ENCODE assay signal across 25 cellular contexts in the genomic region with DNA sequence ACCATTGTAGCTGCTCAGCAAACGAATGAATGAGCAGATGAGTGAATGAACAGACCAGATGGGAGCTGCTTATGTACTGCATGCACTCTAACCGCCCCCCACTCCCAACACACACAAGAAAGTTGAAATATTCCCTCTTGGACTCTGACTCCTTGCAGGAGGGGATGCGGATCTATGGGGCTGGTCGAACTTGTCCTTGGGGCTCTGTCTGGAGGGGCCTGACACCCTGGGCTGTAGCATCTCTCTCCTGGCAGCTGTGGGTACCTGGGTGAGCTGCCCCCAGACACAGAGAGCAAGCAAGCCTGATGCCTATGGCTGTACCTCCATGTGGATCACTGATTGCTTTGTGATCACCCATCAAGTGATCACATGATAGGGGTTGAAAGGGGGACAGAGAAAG.
"Had no signal": no experiment of that assay in that cellular context is flagged by ENCODE, and none has a peak within 500 bp of the region (broad histone marks: within the 10 kb centered on the region; RNA-seq: fewer than 3 reads in every experiment).

No MANE protein-coding gene starts in this region.

- H3K27ac Mint-ChIP-seq: activated CD4-positive, alpha-beta memory T cell treated with anti-CD3 and anti-CD28 coated beads for 36 hours; activated CD4-positive, alpha-beta T cell treated with anti-CD3 and anti-CD28 coated beads, Interleukin-2, amount 10 ng/mL, durations not matched to agents 7 days and 5 days; activated naive CD4-positive, alpha-beta T cell treated with anti-CD3 and anti-CD28 coated beads, Interleukin-2, amount 10 ng/mL, durations not matched to agents 7 days and 5 days; activated naive CD8-positive, alpha-beta T cell treated with anti-CD3 and anti-CD28 coated beads for 36 hours; T-helper 2 cell treated with Interferon-gamma antibody and Interleukin-4, amounts not matched to agents 5 μg/mL and 100 μg/mL, for 36 hours; WTC11 had no signal

- H3K4me1 ChIP-seq: SJSA1 had no signal

- H3K4me1 Mint-ChIP-seq: activated naive CD4-positive, alpha-beta T cell treated with anti-CD3 and anti-CD28 coated beads, Interleukin-2, amount 10 ng/mL, durations not matched to agents 7 days and 5 days had no signal

- DNase-seq: activated CD4-positive, alpha-beta memory T cell treated with anti-CD3 and anti-CD28 coated beads for 36 hours; activated CD4-positive, alpha-beta T cell treated with anti-CD3 and anti-CD28 coated beads, Interleukin-2, amount 10 ng/mL, durations not matched to agents 7 days and 5 days; activated CD4-positive, CD25-positive, alpha-beta regulatory T cell treated with anti-CD3 and anti-CD28 coated beads, Interleukin-2, amount 50 U/mL, for 72 hours; activated CD8-positive, alpha-beta memory T cell treated with anti-CD3 and anti-CD28 coated beads for 24 hours; activated gamma-delta T cell treated with Interleukin-2 at 50 U/mL for 16 hours; activated naive CD4-positive, alpha-beta T cell treated with anti-CD3 and anti-CD28 coated beads, Interleukin-2, amount 10 ng/mL, durations not matched to agents 7 days and 5 days; activated naive CD8-positive, alpha-beta T cell treated with anti-CD3 and anti-CD28 coated beads for 36 hours; activated T-cell treated with anti-CD3 and anti-CD28 coated beads, Interleukin-2, amount 50 U/mL, for 4 hours; central memory CD4-positive, alpha-beta T cell; MG63; MV-4-11; NCI-H1092 treated with DMSO at 0.1 percent for 48 hours; NCI-H1417 treated with DMSO at 0.1 percent for 48 hours; NCI-H1694 treated with DMSO at 0.1 percent for 48 hours; NCI-H2081; NCI-H510A treated with DMSO at 0.1 percent for 48 hours; NK-92 treated with Interleukin-12 subunit alpha and Interleukin-12 subunit beta, amount 100 ng/mL, for 24 hours; Peyer's patch; SHP77; SW 1271 had no signal

- H3K9me3 ChIP-seq: MG63, Peyer's patch, SJSA1 had no signal

- H3K36me3 ChIP-seq: MG63, Peyer's patch, SJSA1 had no signal

- H3K36me3 Mint-ChIP-seq: activated CD4-positive, alpha-beta memory T cell treated with anti-CD3 and anti-CD28 coated beads for 36 hours; activated naive CD4-positive, alpha-beta T cell treated with anti-CD3 and anti-CD28 coated beads, Interleukin-2, amount 10 ng/mL, durations not matched to agents 7 days and 5 days; activated naive CD8-positive, alpha-beta T cell treated with anti-CD3 and anti-CD28 coated beads for 36 hours; WTC11 had no signal

- H3K9me3 Mint-ChIP-seq: activated CD4-positive, alpha-beta memory T cell treated with anti-CD3 and anti-CD28 coated beads for 36 hours; activated CD4-positive, alpha-beta T cell treated with anti-CD3 and anti-CD28 coated beads, Interleukin-2, amount 10 ng/mL, durations not matched to agents 7 days and 5 days; activated naive CD4-positive, alpha-beta T cell treated with anti-CD3 and anti-CD28 coated beads, Interleukin-2, amount 10 ng/mL, durations not matched to agents 7 days and 5 days; activated naive CD8-positive, alpha-beta T cell treated with anti-CD3 and anti-CD28 coated beads for 36 hours; activated T-cell treated with anti-CD3 and anti-CD28 coated beads, Interleukin-2, amount 50 U/mL, for 4 hours; T-helper 2 cell treated with Interferon-gamma antibody and Interleukin-4, amounts not matched to agents 5 μg/mL and 100 μg/mL, for 36 hours; WTC11 had no signal

- H3K27me3 ChIP-seq: MG63, Peyer's patch, SJSA1 had no signal

- H3K27ac ChIP-seq: KMS-11, Peyer's patch, SJSA1 had no signal

- H3K4me3 Mint-ChIP-seq: activated CD4-positive, alpha-beta memory T cell treated with anti-CD3 and anti-CD28 coated beads for 36 hours; activated CD4-positive, alpha-beta T cell treated with anti-CD3 and anti-CD28 coated beads, Interleukin-2, amount 10 ng/mL, durations not matched to agents 7 days and 5 days; activated naive CD4-positive, alpha-beta T cell treated with anti-CD3 and anti-CD28 coated beads, Interleukin-2, amount 10 ng/mL, durations not matched to agents 7 days and 5 days; activated naive CD8-positive, alpha-beta T cell treated with anti-CD3 and anti-CD28 coated beads for 36 hours; activated T-cell treated with anti-CD3 and anti-CD28 coated beads, Interleukin-2, amount 50 U/mL, for 4 hours; T-helper 2 cell treated with Interferon-gamma antibody and Interleukin-4, amounts not matched to agents 5 μg/mL and 100 μg/mL, for 36 hours; WTC11 had no signal

- H3K4me3 ChIP-seq: MG63, Peyer's patch, SJSA1 had no signal

- ATAC-seq: activated T-cell treated with anti-CD3 and anti-CD28 coated beads, Interleukin-2, amount 50 U/mL, for 4 hours; SK-N-SH treated with all-trans-retinoic acid at 6 μM for 48 hours had no signal
